In the genomic region with DNA sequence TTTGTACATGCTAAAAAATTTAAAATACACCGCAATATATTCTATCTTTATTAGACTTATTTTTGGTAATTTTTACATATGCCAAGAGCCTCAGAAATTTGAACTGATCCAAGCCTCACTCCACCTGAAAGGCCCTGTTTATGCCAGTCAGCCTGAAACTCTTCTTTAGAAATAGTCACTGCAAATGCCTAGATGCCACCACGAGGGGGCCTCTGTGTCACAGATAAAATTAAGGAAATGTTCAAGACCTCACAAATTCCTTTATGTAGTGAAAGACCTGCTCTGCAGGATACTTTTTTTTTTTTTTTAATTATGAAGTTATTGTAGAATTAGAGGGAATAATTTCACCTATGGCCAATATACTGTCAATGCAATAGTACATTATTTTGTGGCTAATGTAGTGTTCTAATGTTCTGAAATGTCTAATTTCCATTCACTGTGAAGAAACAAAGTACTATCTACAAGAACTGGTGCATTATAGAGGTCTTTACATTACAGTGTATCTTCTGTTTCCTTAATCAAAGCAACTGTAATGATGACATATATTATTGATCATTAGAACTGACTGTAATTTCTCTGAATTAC, we compare ENCODE assay signal across 8 cellular contexts.
DNase-seq lines count a peak whose midpoint lies in the region; ATAC-seq and TF ChIP-seq lines count a peak whose summit lies in the region.

No MANE protein-coding gene starts in this region.

- no peaks in the 10 kb centered on the region for H3K36me3 ChIP-seq in thyroid gland

- no peak for TF ChIP-seq POLR2A in thyroid gland (IDR thresholded peaks at IDR 0.05)

- DNase-seq in AG04450 (ENCODE audit: low read depth, low spot score), result no peak
- peak; percentile 82 for DNase-seq in OCI-M1 (lab: John Stamatoyannopoulos, UW)
- peak; percentile 72 for DNase-seq in activated T-cell treated with anti-CD3 and anti-CD28 coated beads, Interleukin-2, amount 50 U/mL, for 4 hours
- DNase-seq in fibroblast of pulmonary artery (ENCODE audit: low read depth), result peak; percentile 60
- DNase-seq in omental fat pad (ENCODE audit: low spot score), result peak; percentile 64
- peak; percentile 82 to 88 for DNase-seq in thyroid gland

- H3K9me3 Mint-ChIP-seq in activated T-cell treated with anti-CD3 and anti-CD28 coated beads, Interleukin-2, amount 50 U/mL, for 4 hours, result no peaks in the 10 kb centered on the region

- no peaks in the 10 kb centered on the region for H3K36me3 Mint-ChIP-seq in activated T-cell treated with anti-CD3 and anti-CD28 coated beads, Interleukin-2, amount 50 U/mL, for 4 hours (ENCODE audit: insufficient read depth)

- no peaks in the 10 kb centered on the region for H3K27me3 Mint-ChIP-seq in activated T-cell treated with anti-CD3 and anti-CD28 coated beads, Interleukin-2, amount 50 U/mL, for 4 hours (ENCODE audit: low read depth)

- ATAC-seq in GM18520 (IDR thresholded peaks at IDR 0.05; ENCODE audit: unreplicated experiment) (peak; percentile 49), HG03354 (IDR thresholded peaks at IDR 0.05; ENCODE audit: poor library complexity, severe bottlenecking, unreplicated experiment) (peak; percentile 58), omental fat pad (ENCODE audit: low FRiP score) (no peak)
- peak; percentile 48 to 60 for ATAC-seq in activated T-cell treated with anti-CD3 and anti-CD28 coated beads, Interleukin-2, amount 50 U/mL, for 4 hours

- peaks cover 22 to 31% of the 10 kb centered on the region in 2 donors for H3K4me1 ChIP-seq in thyroid gland

- POLR2A ChIA-PET in AG04450 (lab: Yijun Ruan, JAX), result no interaction called here

- 7 to 8% methylated on average over 2 of the region's 2 CpGs for WGBS in thyroid gland, 2 donors

- H3K4me3 ChIP-seq in AG04450 (ENCODE audit: low read depth, low read length) (no peak overlapping the region), fibroblast of pulmonary artery (replicated peaks; ENCODE audit: low read depth, low read length) (no peak overlapping the region), thyroid gland (replicated peaks in 1 of 3) (no peak overlapping the region)

- H3K27ac ChIP-seq in AG04450 (ENCODE audit: low read depth, low read length) (no peak overlapping the region), thyroid gland (peak overlapping the region; percentile 66 to 83 (median 83))

- H3K4me1 Mint-ChIP-seq in activated T-cell treated with anti-CD3 and anti-CD28 coated beads, Interleukin-2, amount 50 U/mL, for 4 hours (ENCODE audit: low read depth), result peaks cover 21% of the 10 kb centered on the region

- H3K27me3 ChIP-seq in AG04450 (ENCODE audit: control insufficient read depth, insufficient read depth, low read length) (no peaks in the 10 kb centered on the region), thyroid gland (no peaks in the 10 kb centered on the region)

- H3K9me3 ChIP-seq in AG04450 (ENCODE audit: control insufficient read depth, insufficient read depth, low read length), result peaks cover 3% of the 10 kb centered on the region; the same call in 1 of the 2 replicates
- H3K9me3 ChIP-seq in thyroid gland, result no peaks in the 10 kb centered on the region

- intact Hi-C loops in thyroid gland (cut with DNase I), result no loop called here

- CTCF ChIA-PET in AG04450 (lab: Charles Lee), result no interaction called here

- no peak overlapping the region for H3K4me3 Mint-ChIP-seq in activated T-cell treated with anti-CD3 and anti-CD28 coated beads, Interleukin-2, amount 50 U/mL, for 4 hours

- TF ChIP-seq CTCF in AG04450 (IDR thresholded peaks at IDR 0.05; ENCODE audit: low read depth, low read length) (peak; percentile 46), fibroblast of pulmonary artery (IDR thresholded peaks at IDR 0.05; ENCODE audit: low read length, missing control alignments) (peak; percentile 75), omental fat pad (IDR thresholded peaks at IDR 0.05) (no peak), thyroid gland (IDR thresholded peaks at IDR 0.05) (peak; percentile 31 to 85 (median 78))

Comparison
In these comparisons a context has a peak if more than half of its experiments do, and no peak if none do; other contexts are left out.
1. CTCF ChIP-seq: peak in AG04450 (single experiment), fibroblast of pulmonary artery (single experiment) and thyroid gland (6 of 6); none in omental fat pad (0 of 3).